In genomic region chr15:48392356-48392755, GRCh38 we compare ENCODE assay signal across 14 cellular contexts.
A peak's percentile ranks its signal among the peaks of the same experiment; 100 is the strongest.
DNase-seq lines count a peak whose midpoint lies in the region; ATAC-seq, FAIRE-seq and TF ChIP-seq lines count a peak whose summit lies in the region.
"Had no signal": no experiment of that assay in that cellular context is flagged by ENCODE, and none has a peak within 500 bp of the region (broad histone marks: within the 10 kb centered on the region; RNA-seq: fewer than 3 reads in every experiment).

No MANE protein-coding gene starts in this region.

- H3K9me3 ChIP-seq in K562 (replicated peaks; ENCODE audit: control insufficient read depth, insufficient read depth, low read depth, low read length) (no peaks in the 10 kb centered on the region), tibial nerve (no peaks in the 10 kb centered on the region)
- H3K9me3 ChIP-seq: SK-N-SH had no signal

- H3K27me3 ChIP-seq in K562 (ENCODE audit: control insufficient read depth in 2 of 2, insufficient read depth in 2 of 2, low read length in 2 of 2) (peaks cover 2 to 14% of the 10 kb centered on the region in 2 experiments; a peak in 3 of 5 replicates), tibial nerve (no peaks in the 10 kb centered on the region)

- BruUV-seq in K562 (replicated peaks; lab: Mats Ljungman, UMichigan), result no TSS peak

- CTCF ChIA-PET in K562 (lab: Yijun Ruan, JAX; ENCODE audit: low intra/inter-chr PET ratio), result no interaction called here

- FAIRE-seq in K562 (lab: Jason Lieb, UNC), result no peak
- FAIRE-seq: HTR-8/SVneo, islet of Langerhans had no signal

- no peak for TF ChIP-seq POLR2A in K562 (conservative IDR thresholded peaks at IDR 0.05)
- TF ChIP-seq POLR2A in tibial nerve (IDR thresholded peaks at IDR 0.05), result no peak

- H3K27ac ChIP-seq in K562 (ENCODE audit: extremely low read depth, low read depth, low read length) (no peak overlapping the region), tibial nerve (peak overlapping the region in 3 of 4 donors; percentile 43 to 83 (median 70))

- no peak overlapping the region for H2AFZ ChIP-seq in K562 (ENCODE audit: low read depth, low read length)

- H3K9me3 Mint-ChIP-seq in nephron progenitor cell, result no peaks in the 10 kb centered on the region
- H3K9me3 Mint-ChIP-seq in type B pancreatic cell, result no peaks in the 10 kb centered on the region
- H3K9me3 Mint-ChIP-seq: activated T-cell treated with anti-CD3 and anti-CD28 coated beads, Interleukin-2, amount 50 U/mL, for 24 hours had no signal

- 6% methylated on average over 4 of the region's 4 CpGs for WGBS in K562 (ENCODE audit: insufficient coverage, low coverage, missing lambda C conversion rate)
- WGBS in tibial nerve, 2 donors, result 28% methylated on average over 4 of the region's 4 CpGs

- no peak for TF ChIP-seq RAD21 in K562 (CRISPR knock-in tag; conservative IDR thresholded peaks at IDR 0.05 in 1 of 2, IDR thresholded peaks at IDR 0.05 in 1 of 2)

- no peaks in the 10 kb centered on the region for H4K20me1 ChIP-seq in K562 (replicated peaks; ENCODE audit: control insufficient read depth, insufficient read depth, low read length)

- no peaks in the 10 kb centered on the region for H3K36me3 ChIP-seq in K562 (ENCODE audit: control insufficient read depth, insufficient read depth, low read length)
- H3K36me3 ChIP-seq in tibial nerve, result no peaks in the 10 kb centered on the region

- H3K9me1 ChIP-seq in K562 (ENCODE audit: control insufficient read depth, insufficient read depth, low read length), result no peaks in the 10 kb centered on the region

- intact Hi-C loops in K562 (cut with micrococcal nuclease), result no loop called here

- peak overlapping the region; percentile 9 for H3K27ac Mint-ChIP-seq in nephron progenitor cell
- H3K27ac Mint-ChIP-seq in type B pancreatic cell, result no peak overlapping the region
- H3K27ac Mint-ChIP-seq: activated T-cell treated with anti-CD3 and anti-CD28 coated beads, Interleukin-2, amount 50 U/mL, for 24 hours had no signal

- no peak overlapping the region for H3K9ac ChIP-seq in K562 (ENCODE audit: insufficient read depth in 1 of 2, low read depth in 2 of 2, low read length in 2 of 2)
- H3K9ac ChIP-seq: SK-N-SH had no signal

- no peak overlapping the region for H3K4me3 ChIP-seq in K562
- H3K4me3 ChIP-seq in tibial nerve, result no peak overlapping the region

- POLR2A ChIA-PET in K562 (lab: Yijun Ruan, JAX), result no interaction called here

- H3K4me3 Mint-ChIP-seq in nephron progenitor cell (no peak overlapping the region), type B pancreatic cell (no peak overlapping the region)
- H3K4me3 Mint-ChIP-seq: activated T-cell treated with anti-CD3 and anti-CD28 coated beads, Interleukin-2, amount 50 U/mL, for 24 hours had no signal

- TF ChIP-seq CTCF in K562 (IDR thresholded peaks at IDR 0.05 in 2 of 3, conservative IDR thresholded peaks at IDR 0.05 in 1 of 3; ENCODE audit: insufficient read depth in 2 of 3, low read depth in 1 of 3, low read length in 3 of 3) (no peak), nephron progenitor cell (IDR thresholded peaks at IDR 0.05) (no peak), tibial nerve (IDR thresholded peaks at IDR 0.05) (no peak), type B pancreatic cell (conservative IDR thresholded peaks at IDR 0.05) (no peak)

- peaks cover 4% of the 10 kb centered on the region for H3K27me3 Mint-ChIP-seq in nephron progenitor cell (ENCODE audit: low read depth, poor library complexity)
- H3K27me3 Mint-ChIP-seq in type B pancreatic cell, result no peaks in the 10 kb centered on the region
- H3K27me3 Mint-ChIP-seq: activated T-cell treated with anti-CD3 and anti-CD28 coated beads, Interleukin-2, amount 50 U/mL, for 24 hours had no signal

- peaks cover 36% of the 10 kb centered on the region for H3K4me1 Mint-ChIP-seq in nephron progenitor cell
- H3K4me1 Mint-ChIP-seq in type B pancreatic cell (ENCODE audit: unreplicated experiment), result peaks cover 31% of the 10 kb centered on the region

- in situ Hi-C loops in K562 (cut with MboI), result no loop called here

- H3K4me1 ChIP-seq in K562 (replicated peaks in 1 of 2; ENCODE audit: control insufficient read depth in 2 of 2, insufficient read depth in 2 of 2, low read length in 2 of 2), result no peaks in the 10 kb centered on the region
- H3K4me1 ChIP-seq in tibial nerve, result peaks cover 0 to 64% (median 14%) of the 10 kb centered on the region in 4 donors

- TF ChIP-seq EP300 in K562 (IDR thresholded peaks at IDR 0.05; ENCODE audit: low read length) (no peak), tibial nerve (IDR thresholded peaks at IDR 0.05) (peak in 1 of 2 donors; percentile 75)

- H3K36me3 Mint-ChIP-seq in nephron progenitor cell (ENCODE audit: low read depth) (no peaks in the 10 kb centered on the region), type B pancreatic cell (no peaks in the 10 kb centered on the region)

- H3K79me2 ChIP-seq in K562 (ENCODE audit: control insufficient read depth, insufficient read depth, low read length), result no peaks in the 10 kb centered on the region

- no peak for ATAC-seq in K562
- no peak for ATAC-seq in GM19351 (IDR thresholded peaks at IDR 0.05; ENCODE audit: unreplicated experiment)
- ATAC-seq in GM19452 (IDR thresholded peaks at IDR 0.05; ENCODE audit: unreplicated experiment), result no peak
- ATAC-seq: activated CD4-positive, CD25-positive, alpha-beta regulatory T cell treated with anti-CD3 and anti-CD28 coated beads, Interleukin-2, amount 50 U/mL, for 24 hours had no signal

- H3K4me2 ChIP-seq in K562 (ENCODE audit: insufficient read depth, low read length), result no peak overlapping the region
- H3K4me2 ChIP-seq: SK-N-SH had no signal

- no peak for DNase-seq in K562 (ENCODE audit: extremely low read depth in 1 of 4, low spot score in 3 of 4)
- DNase-seq in globus pallidus (ENCODE audit: low spot score), result peak; percentile 36
- no peak for DNase-seq in nephron progenitor cell
- DNase-seq in tibial nerve (ENCODE audit: low spot score in 2 of 2), result peak in 1 of 2 donors; percentile 86
- DNase-seq in type B pancreatic cell (ENCODE audit: extremely low spot score, unreplicated experiment), result no peak
- DNase-seq in dedifferentiated amniotic fluid mesenchymal stem cell (ENCODE audit: extremely low spot score), result no peak
- DNase-seq: activated T-cell treated with anti-CD3 and anti-CD28 coated beads, Interleukin-2, amount 50 U/mL, for 24 hours; Calu3; SK-N-SH had no signal

TF ChIP-seq in K562, 482 proteins besides CTCF, POLR2A, EP300 and RAD21:
- TF ChIP-seq CREB1 (IDR thresholded peaks at IDR 0.05) (no peak), CREB1 (CRISPR knock-in tag; IDR thresholded peaks at IDR 0.05) (no peak), NFIC (IDR thresholded peaks at IDR 0.05) (peak; percentile 44)
